ENCODE assay signal across 18 cellular contexts in the genomic region with DNA sequence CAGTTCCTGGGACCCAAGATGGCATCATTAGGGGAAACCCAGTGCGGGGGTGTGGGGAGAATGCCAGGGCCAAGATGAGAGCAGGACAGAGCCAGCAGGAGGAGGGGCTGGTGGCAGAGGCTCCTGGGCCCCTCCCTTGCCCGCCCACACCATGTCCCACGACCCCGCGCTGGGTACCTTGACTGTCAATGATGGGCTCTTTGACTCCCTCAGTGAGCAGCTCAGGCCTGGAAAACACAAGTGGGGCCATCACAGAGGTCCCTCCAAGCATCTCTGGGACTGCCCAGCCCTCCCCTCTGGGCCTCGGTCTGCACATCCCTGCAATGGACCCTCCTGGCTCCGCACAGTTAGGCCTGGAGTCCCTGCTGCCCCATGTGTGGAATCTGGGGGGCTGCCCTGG.
A peak's percentile ranks its signal among the peaks of the same experiment; 100 is the strongest.
DNase-seq lines count a peak whose midpoint lies in the region; ATAC-seq, FAIRE-seq and TF ChIP-seq lines count a peak whose summit lies in the region.
"Had no signal": no experiment of that assay in that cellular context is flagged by ENCODE, and none has a peak within 500 bp of the region (broad histone marks: within the 10 kb centered on the region; RNA-seq: fewer than 3 reads in every experiment).

No MANE protein-coding gene starts in this region.

- H3K4me1 ChIP-seq in SK-N-SH (ENCODE audit: control insufficient read depth in 1 of 2, insufficient read depth in 2 of 2, low read depth in 1 of 2, low read length in 1 of 2) (no peaks in the 10 kb centered on the region), A549 (no peaks in the 10 kb centered on the region), lower lobe of right lung (no peaks in the 10 kb centered on the region), mesendoderm (ENCODE audit: control insufficient read depth, low read depth, low read length) (no peaks in the 10 kb centered on the region)

- DNase-seq in SK-N-SH (no peak), A549 (ENCODE audit: low read depth in 1 of 2, low spot score in 1 of 2) (no peak), sciatic nerve (ENCODE audit: low spot score) (peak; percentile 37), lower lobe of right lung (no peak), mesendoderm (no peak)
- no peak for DNase-seq in stimulated activated CD4-positive, alpha-beta T cell treated with anti-CD3 and anti-CD28 coated beads, Interleukin-15, amount 100 ng/mL, for 24 hours
- DNase-seq: CD4-positive, alpha-beta memory T cell; DMS79; HCEC 1CT; NCI-H1105; NCI-H187; NCI-H526 treated with DMSO at 0.1 percent for 48 hours; SHP77 treated with DMSO at 0.1 percent for 48 hours had no signal

- H3K79me1 ChIP-seq in mesendoderm (ENCODE audit: low read length) = no peaks in the 10 kb centered on the region

- H3K27me3 ChIP-seq in SK-N-SH (ENCODE audit: insufficient read depth) (no peaks in the 10 kb centered on the region), lower lobe of right lung (ENCODE audit: low read depth) (no peaks in the 10 kb centered on the region), mesendoderm (ENCODE audit: insufficient read depth, low read length, poor library complexity) (no peaks in the 10 kb centered on the region)

- H3K27ac ChIP-seq in SK-N-SH (ENCODE audit: low read depth in 2 of 2, low read length in 1 of 2) (no peak overlapping the region), A549 (no peak overlapping the region), lower lobe of right lung (no peak overlapping the region), mesendoderm (ENCODE audit: low read depth, low read length) (no peak overlapping the region)
- H3K27ac ChIP-seq: 22Rv1, HL-60 had no signal

- H2BK120ac ChIP-seq in mesendoderm (ENCODE audit: low read depth, low read length) = no peak overlapping the region

- no peaks in the 10 kb centered on the region for H3K9me2 ChIP-seq in SK-N-SH

- intact Hi-C loops in sciatic nerve (cut with DNase I) (no loop called here), lower lobe of right lung (cut with DNase I) (no loop called here)

- H4K5ac ChIP-seq in mesendoderm (ENCODE audit: low read length) = no peak overlapping the region

- WGBS in SK-N-SH (ENCODE audit: low lambda C conversion rate) = 93% methylated on average over 5 of the region's 7 CpGs
- WGBS in A549 (ENCODE audit: missing lambda C conversion rate) = 95% methylated on average over 6 of the region's 7 CpGs
- WGBS in mesendoderm (ENCODE audit: extremely low coverage, insufficient coverage, low lambda C conversion rate) = no CpG with 5 or more reads among the region's 7 CpGs

- no peak overlapping the region for H3K4me3 ChIP-seq in SK-N-SH (ENCODE audit: low read depth in 2 of 2, low read length in 1 of 2)
- no peak overlapping the region for H3K4me3 ChIP-seq in A549
- no peak overlapping the region for H3K4me3 ChIP-seq in lower lobe of right lung
- no peak overlapping the region for H3K4me3 ChIP-seq in mesendoderm (ENCODE audit: low read length)

- TF ChIP-seq EP300 in SK-N-SH (IDR thresholded peaks at IDR 0.05; ENCODE audit: borderline replicate concordance in 1 of 2, low read depth in 1 of 2, low read length in 1 of 2) (no peak), A549 (IDR thresholded peaks at IDR 0.05) (no peak)

- ATAC-seq in SK-N-SH treated with all-trans-retinoic acid at 6 μM for 48 hours = peak; percentile 6; the same call in 2 of the 3 replicates
- ATAC-seq in A549 = peak; percentile 11 to 16; a peak in 2 of 6 replicates
- ATAC-seq in esophagus mucosa = peak; percentile 42
- peak; percentile 17 for ATAC-seq in sciatic nerve
- no peak for ATAC-seq in lower lobe of right lung

- H2BK15ac ChIP-seq in mesendoderm (replicated peaks; ENCODE audit: low read depth) = no peak overlapping the region

- no peak overlapping the region for H2AFZ ChIP-seq in SK-N-SH (ENCODE audit: low read depth)

- H2AK5ac ChIP-seq in mesendoderm (ENCODE audit: low read length) = no peak overlapping the region

- no peak overlapping the region for H4K8ac ChIP-seq in mesendoderm (ENCODE audit: low read depth, low read length)

- POLR2A ChIA-PET in SK-N-SH (lab: Yijun Ruan, JAX) = no interaction called here
- POLR2A ChIA-PET in A549 (lab: Yijun Ruan, JAX) = no interaction called here

- no peak overlapping the region for H2BK5ac ChIP-seq in mesendoderm (ENCODE audit: low read length)

- H3K4ac ChIP-seq in mesendoderm (ENCODE audit: low read depth, low read length) = no peak overlapping the region

- TF ChIP-seq POLR2A in A549 (IDR thresholded peaks at IDR 0.05; ENCODE audit: low read length) = no peak

- H4K20me1 ChIP-seq in SK-N-SH (ENCODE audit: insufficient read depth) = no peaks in the 10 kb centered on the region

- no peak overlapping the region for H3K4me2 ChIP-seq in SK-N-SH
- no peak overlapping the region for H3K4me2 ChIP-seq in A549
- no peak overlapping the region for H3K4me2 ChIP-seq in mesendoderm (ENCODE audit: low read length)

- H3K56ac ChIP-seq in mesendoderm (ENCODE audit: low read length) = no peak overlapping the region

- H3K23ac ChIP-seq in mesendoderm (ENCODE audit: low read length) = no peak overlapping the region

- CTCF ChIA-PET in SK-N-SH (lab: Yijun Ruan, JAX) = interaction anchor here (0.6 to 0.7 kb wide), 2 partner anchors 265 to 779 kb away, joined by 3 read pairs; no protein-coding TSS in a partner anchor
- CTCF ChIA-PET in A549 (lab: Yijun Ruan, JAX) = interaction anchor here (1.4 kb wide), 1 partner anchor 15 kb away, joined by 3 read pairs; no protein-coding TSS in a partner anchor

- no peaks in the 10 kb centered on the region for H3K79me2 ChIP-seq in SK-N-SH (ENCODE audit: insufficient read depth)
- H3K79me2 ChIP-seq in mesendoderm (ENCODE audit: control insufficient read depth, insufficient read depth, low read length) = no peaks in the 10 kb centered on the region

- H3F3A ChIP-seq in SK-N-SH (replicated peaks; ENCODE audit: insufficient read depth) = no peaks in the 10 kb centered on the region

- H3K18ac ChIP-seq in mesendoderm (ENCODE audit: low read length) = no peak overlapping the region

- FAIRE-seq in A549 (lab: Jason Lieb, UNC) = no peak
- FAIRE-seq: HTR-8/SVneo had no signal

- TF ChIP-seq CTCF in SK-N-SH (IDR thresholded peaks at IDR 0.05) = no peak
- no peak for TF ChIP-seq CTCF in A549 (IDR thresholded peaks at IDR 0.05)
- TF ChIP-seq CTCF in lower lobe of right lung (IDR thresholded peaks at IDR 0.05) = no peak

- no peak overlapping the region for H3K9ac ChIP-seq in SK-N-SH
- no peak overlapping the region for H3K9ac ChIP-seq in mesendoderm (ENCODE audit: low read length)

- TF ChIP-seq RAD21 in SK-N-SH (IDR thresholded peaks at IDR 0.05; ENCODE audit: low read length) (no peak), A549 (conservative IDR thresholded peaks at IDR 0.05 in 1 of 2, IDR thresholded peaks at IDR 0.05 in 1 of 2) (no peak)

- H3K36me3 ChIP-seq in SK-N-SH (replicated peaks in 1 of 2; ENCODE audit: control insufficient read depth in 1 of 2, insufficient read depth in 2 of 2, low read length in 1 of 2) (peaks cover 6 to 14% of the 10 kb centered on the region in 2 experiments), lower lobe of right lung (peaks cover 9% of the 10 kb centered on the region), mesendoderm (ENCODE audit: control insufficient read depth, insufficient read depth, low read length) (no peaks in the 10 kb centered on the region)

- H3K9me3 ChIP-seq in SK-N-SH (no peaks in the 10 kb centered on the region), A549 (no peaks in the 10 kb centered on the region), lower lobe of right lung (no peaks in the 10 kb centered on the region)

TF ChIP-seq in SK-N-SH treated with all-trans-retinoic acid at 6 μM for 48 hours, 23 proteins besides CTCF, POLR2A, EP300 and RAD21:
- no peak for TF ChIP-seq OSR1 (CRISPR knock-in tag; IDR thresholded peaks at IDR 0.05)
- no peak for TF ChIP-seq TCF4 (CRISPR knock-in tag; IDR thresholded peaks at IDR 0.05; ENCODE audit: borderline replicate concordance)
- TF ChIP-seq ESRRG (CRISPR knock-in tag; IDR thresholded peaks at IDR 0.05) = no peak
- no peak for TF ChIP-seq ZFP3 (CRISPR knock-in tag; IDR thresholded peaks at IDR 0.05)

TF ChIP-seq in SK-N-SH, 30 proteins besides CTCF, POLR2A, EP300 and RAD21 (continues in another document):
- TF ChIP-seq FOXJ3 (CRISPR knock-in tag; IDR thresholded peaks at IDR 0.05) (no peak), GATA2 (CRISPR knock-in tag; IDR thresholded peaks at IDR 0.05) (no peak)
- TF ChIP-seq, protein P1, sequence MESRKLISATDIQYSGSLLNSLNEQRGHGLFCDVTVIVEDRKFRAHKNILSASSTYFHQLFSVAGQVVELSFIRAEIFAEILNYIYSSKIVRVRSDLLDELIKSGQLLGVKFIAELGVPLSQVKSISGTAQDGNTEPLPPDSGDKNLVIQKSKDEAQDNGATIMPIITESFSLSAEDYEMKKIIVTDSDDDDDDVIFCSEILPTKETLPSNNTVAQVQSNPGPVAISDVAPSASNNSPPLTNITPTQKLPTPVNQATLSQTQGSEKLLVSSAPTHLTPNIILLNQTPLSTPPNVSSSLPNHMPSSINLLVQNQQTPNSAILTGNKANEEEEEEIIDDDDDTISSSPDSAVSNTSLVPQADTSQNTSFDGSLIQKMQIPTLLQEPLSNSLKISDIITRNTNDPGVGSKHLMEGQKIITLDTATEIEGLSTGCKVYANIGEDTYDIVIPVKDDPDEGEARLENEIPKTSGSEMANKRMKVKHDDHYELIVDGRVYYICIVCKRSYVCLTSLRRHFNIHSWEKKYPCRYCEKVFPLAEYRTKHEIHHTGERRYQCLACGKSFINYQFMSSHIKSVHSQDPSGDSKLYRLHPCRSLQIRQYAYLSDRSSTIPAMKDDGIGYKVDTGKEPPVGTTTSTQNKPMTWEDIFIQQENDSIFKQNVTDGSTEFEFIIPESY (IDR thresholded peaks at IDR 0.05; ENCODE audit: borderline replicate concordance, low read depth) = no peak

TF ChIP-seq in A549, 52 proteins besides CTCF, POLR2A, EP300 and RAD21:
- no peak for TF ChIP-seq FOSL2 (IDR thresholded peaks at IDR 0.05)
- TF ChIP-seq FOSL2 (CRISPR knock-in tag; IDR thresholded peaks at IDR 0.05) = no peak
TF ChIP-seq in A549: peak in this region for 0.

Comparison
In these comparisons a context has a peak if more than half of its experiments do, and no peak if none do; other contexts are left out.
1. ATAC-seq: peak in SK-N-SH treated with all-trans-retinoic acid at 6 μM for 48 hours (single experiment), A549 (2 of 2), esophagus mucosa (single experiment) and sciatic nerve (single experiment); none in lower lobe of right lung (0 of 2).